ENCODE assay signal across 9 cellular contexts in the genomic region with DNA sequence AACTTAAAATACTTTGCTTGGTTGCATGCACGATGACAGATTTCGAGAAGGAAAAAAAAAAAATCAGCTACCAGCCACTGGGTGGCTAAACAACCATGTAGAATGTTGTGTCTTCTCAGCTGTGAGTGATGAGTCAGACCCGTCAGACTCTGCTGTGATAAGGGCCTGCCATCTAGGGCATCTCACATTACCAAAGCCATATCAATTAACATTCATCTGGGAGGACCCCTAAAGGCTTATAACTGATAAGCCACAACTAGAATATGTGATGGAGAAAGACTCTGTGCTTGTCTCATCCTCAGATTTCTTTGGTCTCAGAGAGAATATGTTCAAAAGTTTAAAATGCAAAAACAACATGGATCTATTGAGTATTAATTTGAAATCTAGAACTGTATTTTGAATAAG.
DNase-seq lines count a peak whose midpoint lies in the region; ATAC-seq and TF ChIP-seq lines count a peak whose summit lies in the region.
"Had no signal": no experiment of that assay in that cellular context is flagged by ENCODE, and none has a peak within 500 bp of the region (broad histone marks: within the 10 kb centered on the region; RNA-seq: fewer than 3 reads in every experiment).

No MANE protein-coding gene starts in this region.

- no peaks in the 10 kb centered on the region for H3K4me1 ChIP-seq in upper lobe of right lung

- DNase-seq in AG09319 (ENCODE audit: extremely low read depth, low read depth) (no peak), HK-2 (ENCODE audit: unreplicated experiment) (peak; percentile 12), OCI-M2 (lab: John Stamatoyannopoulos, UW; ENCODE audit: unreplicated experiment) (peak; percentile 34), fibroblast of mammary gland (ENCODE audit: low read depth) (peak; percentile 23), upper lobe of right lung (no peak), SK-N-DZ (ENCODE audit: low spot score) (no peak)
- DNase-seq: naive B cell had no signal

- ATAC-seq in upper lobe of right lung (no peak), HG03460 (IDR thresholded peaks at IDR 0.05; ENCODE audit: unreplicated experiment) (no peak), GM18505 (IDR thresholded peaks at IDR 0.05; ENCODE audit: unreplicated experiment) (no peak)

- H3K4me3 ChIP-seq in fibroblast of mammary gland (ENCODE audit: control insufficient read depth, low read depth, low read length) = no peak overlapping the region
- H3K4me3 ChIP-seq in upper lobe of right lung = no peak overlapping the region

- intact Hi-C loops in upper lobe of right lung (cut with DNase I) = no loop called here

- H3K9me3 ChIP-seq in upper lobe of right lung = no peaks in the 10 kb centered on the region

- no peaks in the 10 kb centered on the region for H3K36me3 ChIP-seq in upper lobe of right lung

- TF ChIP-seq CTCF in AG09319 (IDR thresholded peaks at IDR 0.05; ENCODE audit: low read depth, low read length) (peak; percentile 16), fibroblast of mammary gland (conservative IDR thresholded peaks at IDR 0.05; ENCODE audit: control insufficient read depth, insufficient read depth, low read depth, low read length) (no peak), upper lobe of right lung (IDR thresholded peaks at IDR 0.05) (no peak)

- no peak for TF ChIP-seq POLR2A in GM18505 (IDR thresholded peaks at IDR 0.05; ENCODE audit: borderline replicate concordance, extremely low read depth, insufficient read depth, insufficient read length)

- H3K27ac ChIP-seq in upper lobe of right lung = no peak overlapping the region

- no peaks in the 10 kb centered on the region for H3K27me3 ChIP-seq in upper lobe of right lung

Comparison
In these comparisons a context has a peak if more than half of its experiments do, and no peak if none do; other contexts are left out.
1. DNase-seq: peak in HK-2 (single experiment), OCI-M2 (single experiment) and fibroblast of mammary gland (single experiment); none in AG09319 (single experiment), upper lobe of right lung (single experiment) and SK-N-DZ (single experiment).